8 cellular contexts compared by ENCODE assay signal in genomic region chr3:167380004-167380689, GRCh38. TPM values are rescaled to one million over a fixed set of nuclear protein-coding genes. Genes with fewer than 3 reads are reported as not detected.
DNase-seq lines count a peak whose midpoint lies in the region; ATAC-seq and TF ChIP-seq lines count a peak whose summit lies in the region.

TSS of gene ZBBX (minus strand) at chr3:167380297. CDS start at chr3:167372901, 7,396 bp downstream.

- in situ Hi-C loops in astrocyte of the spinal cord (cut with HindIII; ENCODE audit: low sequenced_read_pairs): no loop called here
- in situ Hi-C loops in gastrocnemius medialis (cut with MboI; ENCODE audit: low sequenced_read_pairs in 4 of 4): loop anchor here in 3 of 4 donors (25.0 kb wide), 2 partner anchors 307 to 507 kb away; no protein-coding TSS in a partner anchor

- no peak within 1 kb of the TSS for H3K27ac ChIP-seq in gastrocnemius medialis

- intact Hi-C loops in gastrocnemius medialis (cut with DNase I; ENCODE audit: low total_unique reads): loop anchor here (1.0 to 2.0 kb wide), 2 partner anchors 305 to 501 kb away; no protein-coding TSS in a partner anchor

- H3K36me3 ChIP-seq in gastrocnemius medialis: no peaks in the 10 kb centered on the region

- peak; percentile 83 for DNase-seq in NCI-H2029 (lab: John Stamatoyannopoulos, UW)
- DNase-seq in T1000 (lab: John Stamatoyannopoulos, UW): peak; percentile 87
- peak; percentile 86 for DNase-seq in astrocyte of the spinal cord (ENCODE audit: low read depth, low spot score)
- DNase-seq in iPS DF 4.7 (ENCODE audit: extremely low read depth, low spot score): peak; percentile 83
- DNase-seq in gastrocnemius medialis: peak; percentile 17 to 66
- no peak for DNase-seq in cerebellar nuclear complex (lab: John Stamatoyannopoulos, UW)

- no peak for TF ChIP-seq POLR2A in gastrocnemius medialis (IDR thresholded peaks at IDR 0.05)

- peaks cover 7 to 9% of the 10 kb centered on the region in 2 donors for H3K4me1 ChIP-seq in gastrocnemius medialis

- H3K9me3 ChIP-seq in gastrocnemius medialis: no peaks in the 10 kb centered on the region

- no peaks in the 10 kb centered on the region for H3K27me3 ChIP-seq in gastrocnemius medialis

- peak; percentile 98 for TF ChIP-seq CTCF in astrocyte of the spinal cord (IDR thresholded peaks at IDR 0.05; ENCODE audit: low read depth, low read length)
- peak; percentile 55 to 80 (median 77) for TF ChIP-seq CTCF in gastrocnemius medialis (IDR thresholded peaks at IDR 0.05 in 4 of 5, conservative IDR thresholded peaks at IDR 0.05 in 1 of 5)

- ATAC-seq in GM18502 (IDR thresholded peaks at IDR 0.05; ENCODE audit: poor library complexity, unreplicated experiment): peak; percentile 100
- ATAC-seq in HG02981 (IDR thresholded peaks at IDR 0.05; ENCODE audit: unreplicated experiment): peak; percentile 100
- peak; percentile 75 to 97 for ATAC-seq in gastrocnemius medialis

- H3K4me3 ChIP-seq in astrocyte of the spinal cord (ENCODE audit: low read depth, low read length) (peak within 1 kb of the TSS; percentile 65), gastrocnemius medialis (peak within 1 kb of the TSS; percentile 38 to 56 (median 46))

RNA-seq across cellular contexts. Expression of gene ZBBX, which starts in this region (rescaled TPM):
- total RNA-seq in gastrocnemius medialis: not detected

Comparison
In these comparisons a context has a peak if more than half of its experiments do, and no peak if none do; other contexts are left out.
1. Peak in DNase-seq, ATAC-seq and H3K4me3 ChIP-seq in gastrocnemius medialis; RNA of the gene not detected or under 1 TPM.
2. DNase-seq: peak in NCI-H2029 (single experiment), T1000 (single experiment), astrocyte of the spinal cord (single experiment) and iPS DF 4.7 (single experiment); none in cerebellar nuclear complex (0 of 2).
3. Peak in every context shown above with its lines, with median percentiles within 50 percentile points of each other: ATAC-seq.